In genomic region chr22:44975444-44976262, GRCh38 we compare ENCODE assay signal across 1 cellular context.
A peak's percentile ranks its signal among the peaks of the same experiment; 100 is the strongest.
TF ChIP-seq lines count a peak whose summit lies in the region.

No MANE protein-coding gene starts in this region.

TF ChIP-seq in WTC11, 78 proteins besides CTCF, POLR2A, EP300 and RAD21 (continued from another document and continues in another):
- TF ChIP-seq ZNF281 (CRISPR knock-in tag; IDR thresholded peaks at IDR 0.05) (peak; percentile 97), ZNF425 (CRISPR knock-in tag; conservative IDR thresholded peaks at IDR 0.05) (no peak), ETV6 (CRISPR knock-in tag; IDR thresholded peaks at IDR 0.05) (peak; percentile 97), FOXP1 (CRISPR knock-in tag; IDR thresholded peaks at IDR 0.05; ENCODE audit: borderline replicate concordance) (peak; percentile 98), AFF4 (CRISPR knock-in tag; IDR thresholded peaks at IDR 0.05; ENCODE audit: borderline replicate concordance) (no peak), SMAD4 (CRISPR knock-in tag; IDR thresholded peaks at IDR 0.05) (peak; percentile 79; the same call in 1 of the 2 replicates), IRF2 (CRISPR knock-in tag; IDR thresholded peaks at IDR 0.05; ENCODE audit: borderline replicate concordance, low read depth) (0 out of 2 replicates have a peak, but pooled peaks have one; percentile 79), PRRX2 (CRISPR knock-in tag; IDR thresholded peaks at IDR 0.05) (peak; percentile 65; the same call in 1 of the 2 replicates), GRHL2 (CRISPR knock-in tag; IDR thresholded peaks at IDR 0.05; ENCODE audit: insufficient replicate concordance, severe bottlenecking) (no peak), E2F1 (CRISPR knock-in tag; IDR thresholded peaks at IDR 0.05) (peak; percentile 97), OVOL2 (CRISPR knock-in tag; IDR thresholded peaks at IDR 0.05; ENCODE audit: borderline replicate concordance) (no peak), HMGXB4 (CRISPR knock-in tag; IDR thresholded peaks at IDR 0.05) (peak; percentile 66; the same call in 1 of the 2 replicates), ZNF416 (CRISPR knock-in tag; IDR thresholded peaks at IDR 0.05) (no peak), FOXJ3 (CRISPR knock-in tag; IDR thresholded peaks at IDR 0.05; ENCODE audit: borderline replicate concordance) (no peak), NFE2L1 (CRISPR knock-in tag; IDR thresholded peaks at IDR 0.05) (peak; percentile 93), USF1 (CRISPR knock-in tag; IDR thresholded peaks at IDR 0.05) (peak; percentile 73; the same call in 1 of the 2 replicates), ZNF671 (CRISPR knock-in tag; IDR thresholded peaks at IDR 0.05) (peak; percentile 74; the same call in 1 of the 2 replicates), ZBTB21 (CRISPR knock-in tag; IDR thresholded peaks at IDR 0.05; ENCODE audit: borderline replicate concordance) (peak; percentile 90; the same call in 1 of the 2 replicates), MYBL2 (CRISPR knock-in tag; IDR thresholded peaks at IDR 0.05) (peak; percentile 92)
- TF ChIP-seq, protein P1, sequence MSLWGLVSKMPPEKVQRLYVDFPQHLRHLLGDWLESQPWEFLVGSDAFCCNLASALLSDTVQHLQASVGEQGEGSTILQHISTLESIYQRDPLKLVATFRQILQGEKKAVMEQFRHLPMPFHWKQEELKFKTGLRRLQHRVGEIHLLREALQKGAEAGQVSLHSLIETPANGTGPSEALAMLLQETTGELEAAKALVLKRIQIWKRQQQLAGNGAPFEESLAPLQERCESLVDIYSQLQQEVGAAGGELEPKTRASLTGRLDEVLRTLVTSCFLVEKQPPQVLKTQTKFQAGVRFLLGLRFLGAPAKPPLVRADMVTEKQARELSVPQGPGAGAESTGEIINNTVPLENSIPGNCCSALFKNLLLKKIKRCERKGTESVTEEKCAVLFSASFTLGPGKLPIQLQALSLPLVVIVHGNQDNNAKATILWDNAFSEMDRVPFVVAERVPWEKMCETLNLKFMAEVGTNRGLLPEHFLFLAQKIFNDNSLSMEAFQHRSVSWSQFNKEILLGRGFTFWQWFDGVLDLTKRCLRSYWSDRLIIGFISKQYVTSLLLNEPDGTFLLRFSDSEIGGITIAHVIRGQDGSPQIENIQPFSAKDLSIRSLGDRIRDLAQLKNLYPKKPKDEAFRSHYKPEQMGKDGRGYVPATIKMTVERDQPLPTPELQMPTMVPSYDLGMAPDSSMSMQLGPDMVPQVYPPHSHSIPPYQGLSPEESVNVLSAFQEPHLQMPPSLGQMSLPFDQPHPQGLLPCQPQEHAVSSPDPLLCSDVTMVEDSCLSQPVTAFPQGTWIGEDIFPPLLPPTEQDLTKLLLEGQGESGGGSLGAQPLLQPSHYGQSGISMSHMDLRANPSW (CRISPR knock-in tag; conservative IDR thresholded peaks at IDR 0.05; ENCODE audit: low read depth) = no peak
- TF ChIP-seq, protein P2, sequence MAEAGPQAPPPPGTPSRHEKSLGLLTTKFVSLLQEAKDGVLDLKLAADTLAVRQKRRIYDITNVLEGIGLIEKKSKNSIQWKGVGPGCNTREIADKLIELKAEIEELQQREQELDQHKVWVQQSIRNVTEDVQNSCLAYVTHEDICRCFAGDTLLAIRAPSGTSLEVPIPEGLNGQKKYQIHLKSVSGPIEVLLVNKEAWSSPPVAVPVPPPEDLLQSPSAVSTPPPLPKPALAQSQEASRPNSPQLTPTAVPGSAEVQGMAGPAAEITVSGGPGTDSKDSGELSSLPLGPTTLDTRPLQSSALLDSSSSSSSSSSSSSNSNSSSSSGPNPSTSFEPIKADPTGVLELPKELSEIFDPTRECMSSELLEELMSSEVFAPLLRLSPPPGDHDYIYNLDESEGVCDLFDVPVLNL (CRISPR knock-in tag; IDR thresholded peaks at IDR 0.05; ENCODE audit: borderline replicate concordance, low read depth) = peak; percentile 68; the same call in 1 of the 2 replicates
- TF ChIP-seq, protein P3, sequence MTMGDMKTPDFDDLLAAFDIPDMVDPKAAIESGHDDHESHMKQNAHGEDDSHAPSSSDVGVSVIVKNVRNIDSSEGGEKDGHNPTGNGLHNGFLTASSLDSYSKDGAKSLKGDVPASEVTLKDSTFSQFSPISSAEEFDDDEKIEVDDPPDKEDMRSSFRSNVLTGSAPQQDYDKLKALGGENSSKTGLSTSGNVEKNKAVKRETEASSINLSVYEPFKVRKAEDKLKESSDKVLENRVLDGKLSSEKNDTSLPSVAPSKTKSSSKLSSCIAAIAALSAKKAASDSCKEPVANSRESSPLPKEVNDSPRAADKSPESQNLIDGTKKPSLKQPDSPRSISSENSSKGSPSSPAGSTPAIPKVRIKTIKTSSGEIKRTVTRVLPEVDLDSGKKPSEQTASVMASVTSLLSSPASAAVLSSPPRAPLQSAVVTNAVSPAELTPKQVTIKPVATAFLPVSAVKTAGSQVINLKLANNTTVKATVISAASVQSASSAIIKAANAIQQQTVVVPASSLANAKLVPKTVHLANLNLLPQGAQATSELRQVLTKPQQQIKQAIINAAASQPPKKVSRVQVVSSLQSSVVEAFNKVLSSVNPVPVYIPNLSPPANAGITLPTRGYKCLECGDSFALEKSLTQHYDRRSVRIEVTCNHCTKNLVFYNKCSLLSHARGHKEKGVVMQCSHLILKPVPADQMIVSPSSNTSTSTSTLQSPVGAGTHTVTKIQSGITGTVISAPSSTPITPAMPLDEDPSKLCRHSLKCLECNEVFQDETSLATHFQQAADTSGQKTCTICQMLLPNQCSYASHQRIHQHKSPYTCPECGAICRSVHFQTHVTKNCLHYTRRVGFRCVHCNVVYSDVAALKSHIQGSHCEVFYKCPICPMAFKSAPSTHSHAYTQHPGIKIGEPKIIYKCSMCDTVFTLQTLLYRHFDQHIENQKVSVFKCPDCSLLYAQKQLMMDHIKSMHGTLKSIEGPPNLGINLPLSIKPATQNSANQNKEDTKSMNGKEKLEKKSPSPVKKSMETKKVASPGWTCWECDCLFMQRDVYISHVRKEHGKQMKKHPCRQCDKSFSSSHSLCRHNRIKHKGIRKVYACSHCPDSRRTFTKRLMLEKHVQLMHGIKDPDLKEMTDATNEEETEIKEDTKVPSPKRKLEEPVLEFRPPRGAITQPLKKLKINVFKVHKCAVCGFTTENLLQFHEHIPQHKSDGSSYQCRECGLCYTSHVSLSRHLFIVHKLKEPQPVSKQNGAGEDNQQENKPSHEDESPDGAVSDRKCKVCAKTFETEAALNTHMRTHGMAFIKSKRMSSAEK (CRISPR knock-in tag; IDR thresholded peaks at IDR 0.05; ENCODE audit: borderline replicate concordance) = no peak
- TF ChIP-seq, protein P4, sequence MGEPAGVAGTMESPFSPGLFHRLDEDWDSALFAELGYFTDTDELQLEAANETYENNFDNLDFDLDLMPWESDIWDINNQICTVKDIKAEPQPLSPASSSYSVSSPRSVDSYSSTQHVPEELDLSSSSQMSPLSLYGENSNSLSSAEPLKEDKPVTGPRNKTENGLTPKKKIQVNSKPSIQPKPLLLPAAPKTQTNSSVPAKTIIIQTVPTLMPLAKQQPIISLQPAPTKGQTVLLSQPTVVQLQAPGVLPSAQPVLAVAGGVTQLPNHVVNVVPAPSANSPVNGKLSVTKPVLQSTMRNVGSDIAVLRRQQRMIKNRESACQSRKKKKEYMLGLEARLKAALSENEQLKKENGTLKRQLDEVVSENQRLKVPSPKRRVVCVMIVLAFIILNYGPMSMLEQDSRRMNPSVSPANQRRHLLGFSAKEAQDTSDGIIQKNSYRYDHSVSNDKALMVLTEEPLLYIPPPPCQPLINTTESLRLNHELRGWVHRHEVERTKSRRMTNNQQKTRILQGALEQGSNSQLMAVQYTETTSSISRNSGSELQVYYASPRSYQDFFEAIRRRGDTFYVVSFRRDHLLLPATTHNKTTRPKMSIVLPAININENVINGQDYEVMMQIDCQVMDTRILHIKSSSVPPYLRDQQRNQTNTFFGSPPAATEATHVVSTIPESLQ (CRISPR knock-in tag; IDR thresholded peaks at IDR 0.05) = no peak
- TF ChIP-seq, protein P5, sequence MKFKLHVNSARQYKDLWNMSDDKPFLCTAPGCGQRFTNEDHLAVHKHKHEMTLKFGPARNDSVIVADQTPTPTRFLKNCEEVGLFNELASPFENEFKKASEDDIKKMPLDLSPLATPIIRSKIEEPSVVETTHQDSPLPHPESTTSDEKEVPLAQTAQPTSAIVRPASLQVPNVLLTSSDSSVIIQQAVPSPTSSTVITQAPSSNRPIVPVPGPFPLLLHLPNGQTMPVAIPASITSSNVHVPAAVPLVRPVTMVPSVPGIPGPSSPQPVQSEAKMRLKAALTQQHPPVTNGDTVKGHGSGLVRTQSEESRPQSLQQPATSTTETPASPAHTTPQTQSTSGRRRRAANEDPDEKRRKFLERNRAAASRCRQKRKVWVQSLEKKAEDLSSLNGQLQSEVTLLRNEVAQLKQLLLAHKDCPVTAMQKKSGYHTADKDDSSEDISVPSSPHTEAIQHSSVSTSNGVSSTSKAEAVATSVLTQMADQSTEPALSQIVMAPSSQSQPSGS (CRISPR knock-in tag; IDR thresholded peaks at IDR 0.05; ENCODE audit: borderline replicate concordance, low read depth) = peak; percentile 78; the same call in 1 of the 2 replicates
